In genomic region chr20:43691928-43692524, GRCh38 we compare ENCODE assay signal across 7 cellular contexts. TPM values are rescaled to one million over a fixed set of nuclear protein-coding genes. Genes with fewer than 3 reads are reported as not detected.
DNase-seq lines count a peak whose midpoint lies in the region; ATAC-seq and TF ChIP-seq lines count a peak whose summit lies in the region.

No MANE protein-coding gene starts in this region.

- peak; percentile 77 for ATAC-seq in left lung
- peak; percentile 75 for ATAC-seq in stimulated activated memory B cell treated with anti-CD40 and anti-IgM and Interleukin-4, amounts not matched to agents 10 μg/mL and 1 μg/mL and 100 μg/mL, for 72 hours

- H3K4me1 Mint-ChIP-seq in stimulated activated memory B cell treated with anti-CD40 and anti-IgM and Interleukin-4, amounts not matched to agents 10 μg/mL and 1 μg/mL and 100 μg/mL, for 72 hours: peaks cover 13% of the 10 kb centered on the region

- 85 to 92% methylated on average over 5 of the region's 5 CpGs for WGBS in lower leg skin, 2 donors

- intact Hi-C loops in left lung (cut with DNase I) (no loop called here), lower leg skin (cut with DNase I; ENCODE audit: low total_unique reads) (no loop called here)

- no peak overlapping the region for H3K4me3 Mint-ChIP-seq in stimulated activated memory B cell treated with anti-CD40 and anti-IgM and Interleukin-4, amounts not matched to agents 10 μg/mL and 1 μg/mL and 100 μg/mL, for 72 hours

- H4K20me1 ChIP-seq in SU-DHL-6 (ENCODE audit: low read depth, low read length): no peaks in the 10 kb centered on the region

- no peak overlapping the region for H3K4me3 ChIP-seq in SU-DHL-6 (ENCODE audit: insufficient read depth, low read length, poor library complexity, severe bottlenecking)
- H3K4me3 ChIP-seq in adipocyte (ENCODE audit: low read length): no peak overlapping the region
- H3K4me3 ChIP-seq in left lung: no peak overlapping the region
- no peak overlapping the region for H3K4me3 ChIP-seq in lower leg skin (ENCODE audit: low read depth, poor library complexity, severe bottlenecking)

- H3K27me3 ChIP-seq in SU-DHL-6 (ENCODE audit: low read length) (no peaks in the 10 kb centered on the region), adipocyte (replicated peaks; ENCODE audit: control insufficient read depth, insufficient read depth, low read length) (no peaks in the 10 kb centered on the region), left lung (no peaks in the 10 kb centered on the region)

- peaks cover 20% of the 10 kb centered on the region for H3K36me3 Mint-ChIP-seq in stimulated activated memory B cell treated with anti-CD40 and anti-IgM and Interleukin-4, amounts not matched to agents 10 μg/mL and 1 μg/mL and 100 μg/mL, for 72 hours

- H3K79me2 ChIP-seq in SU-DHL-6 (ENCODE audit: insufficient read depth, low read length): peaks cover 22% of the 10 kb centered on the region

- H3K36me3 ChIP-seq in SU-DHL-6 (ENCODE audit: low read length) (peaks cover 26% of the 10 kb centered on the region), adipocyte (ENCODE audit: control insufficient read depth, insufficient read depth, low read length, severe bottlenecking) (no peaks in the 10 kb centered on the region), left lung (no peaks in the 10 kb centered on the region)

- H3K27ac Mint-ChIP-seq in stimulated activated memory B cell treated with anti-CD40 and anti-IgM and Interleukin-4, amounts not matched to agents 10 μg/mL and 1 μg/mL and 100 μg/mL, for 72 hours: no peak overlapping the region

- H3K9me3 ChIP-seq in SU-DHL-6 (ENCODE audit: insufficient read depth, low read length) (no peaks in the 10 kb centered on the region), adipocyte (ENCODE audit: control insufficient read depth, low read length) (no peaks in the 10 kb centered on the region), left lung (no peaks in the 10 kb centered on the region)

- no peak overlapping the region for H2AFZ ChIP-seq in SU-DHL-6 (ENCODE audit: low read depth, low read length, severe bottlenecking)

- H3K27ac ChIP-seq in SU-DHL-6 (ENCODE audit: low read depth, low read length) (no peak overlapping the region), left lung (no peak overlapping the region)

- TF ChIP-seq CTCF in SU-DHL-6 (IDR thresholded peaks at IDR 0.05; ENCODE audit: insufficient read depth, low read length, poor library complexity, severe bottlenecking): peak; percentile 30
- TF ChIP-seq CTCF in left lung (IDR thresholded peaks at IDR 0.05): peak; percentile 30 to 31
- no peak for TF ChIP-seq CTCF in lower leg skin (IDR thresholded peaks at IDR 0.05)

- H3K27me3 Mint-ChIP-seq in stimulated activated memory B cell treated with anti-CD40 and anti-IgM and Interleukin-4, amounts not matched to agents 10 μg/mL and 1 μg/mL and 100 μg/mL, for 72 hours: no peaks in the 10 kb centered on the region

- H3K9me2 ChIP-seq in SU-DHL-6 (replicated peaks; ENCODE audit: insufficient read depth, low read length): no peaks in the 10 kb centered on the region

- peaks cover 12% of the 10 kb centered on the region; the same call in 1 of the 2 replicates for H3F3A ChIP-seq in SU-DHL-6 (ENCODE audit: insufficient read depth)

- DNase-seq in GM03348 (ENCODE audit: low spot score) (peak; percentile 78), HT-29 (ENCODE audit: low spot score) (peak; percentile 86), adipocyte (ENCODE audit: low read depth) (peak; percentile 43), left lung (no peak), lower leg skin (ENCODE audit: low spot score in 2 of 2) (no peak)

- H3K4me1 ChIP-seq in adipocyte (ENCODE audit: control insufficient read depth, insufficient read depth, low read length) (no peaks in the 10 kb centered on the region), left lung (no peaks in the 10 kb centered on the region)

- no peak for TF ChIP-seq POLR2A in lower leg skin (IDR thresholded peaks at IDR 0.05)

- H3K9me3 Mint-ChIP-seq in stimulated activated memory B cell treated with anti-CD40 and anti-IgM and Interleukin-4, amounts not matched to agents 10 μg/mL and 1 μg/mL and 100 μg/mL, for 72 hours: no peaks in the 10 kb centered on the region

- no peak overlapping the region for H3K9ac ChIP-seq in SU-DHL-6 (ENCODE audit: low read length)
- no peak overlapping the region for H3K9ac ChIP-seq in adipocyte (ENCODE audit: low read length)

- no peak overlapping the region for H3K4me2 ChIP-seq in SU-DHL-6 (ENCODE audit: low read depth, low read length, poor library complexity, severe bottlenecking)

RNA-seq across cellular contexts. Expression of gene MYBL2, which starts 25.1 kb away (rescaled TPM):
- total RNA-seq in HT-29 (2014; rRNA removed; shearing (Covaris generic)): 108 and 123 TPM in 2 replicates
- total RNA-seq in left lung: 10 to 100 TPM in 1 of 2 donors, 1 to 10 TPM in 1; 6.1 to 10.5 TPM
- total RNA-seq in lower leg skin: 1 to 10 TPM in 2 of 4 donors, under 1 TPM in 2; 0.19 to 1.2 (median 0.71) TPM

RNA-seq across cellular contexts. Expression of gene GTSF1L, which starts 34.8 kb away (rescaled TPM):
- not detected in 2 replicates for total RNA-seq in HT-29 (2014; rRNA removed; shearing (Covaris generic))
- total RNA-seq in left lung (not detected), lower leg skin (not detected)

Comparison
In these comparisons a context has a peak if more than half of its experiments do, and no peak if none do; other contexts are left out.
1. DNase-seq: peak in GM03348 (single experiment), HT-29 (single experiment) and adipocyte (single experiment); none in left lung (0 of 2) and lower leg skin (0 of 2).
2. CTCF ChIP-seq: peak in SU-DHL-6 (single experiment) and left lung (2 of 2); none in lower leg skin (0 of 3).